Comparison of ENCODE assay signal across 1 cellular context in the genomic region with DNA sequence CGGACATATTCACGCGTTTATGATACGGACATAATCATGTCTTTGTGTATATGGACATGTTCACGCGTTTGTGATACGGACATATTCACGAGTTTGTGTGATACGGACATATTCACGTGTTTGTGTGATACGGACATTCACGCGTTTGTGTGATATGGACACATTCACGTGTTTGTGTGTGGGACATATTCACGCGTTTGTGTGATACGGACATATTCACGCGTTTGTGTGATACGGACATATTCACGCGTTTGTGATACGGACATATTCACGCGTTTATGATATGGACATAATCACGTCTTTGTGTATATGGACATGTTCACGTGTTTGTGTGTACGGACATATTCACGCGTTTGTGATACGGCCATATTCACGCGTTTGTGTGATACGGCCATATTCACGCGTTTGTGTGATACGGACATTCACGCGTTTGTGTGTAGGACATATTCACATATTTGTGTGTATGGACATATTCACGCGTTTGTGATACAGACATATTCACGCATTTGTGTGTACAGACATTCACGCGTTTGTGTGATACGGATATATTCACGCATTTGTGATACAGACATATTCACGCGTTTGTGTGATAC.
TF ChIP-seq lines count a peak whose summit lies in the region.

No MANE protein-coding gene starts in this region.

TF ChIP-seq in K562, 482 proteins besides CTCF, POLR2A, EP300 and RAD21 (continued from another document):
- TF ChIP-seq TGIF2 (CRISPR knock-in tag; IDR thresholded peaks at IDR 0.05) (no peak), NR4A1 (CRISPR knock-in tag; IDR thresholded peaks at IDR 0.05) (no peak), NR4A1 (tag; IDR thresholded peaks at IDR 0.05) (peak; percentile 73), MXD1 (CRISPR knock-in tag; IDR thresholded peaks at IDR 0.05; ENCODE audit: borderline replicate concordance, poor library complexity, severe bottlenecking) (peak; percentile 37), ZC3H11A (IDR thresholded peaks at IDR 0.05; ENCODE audit: low read depth, low read length) (no peak), OTX1 (CRISPR knock-in tag; IDR thresholded peaks at IDR 0.05) (0 out of 2 replicates have a peak, but pooled peaks have one; percentile 81), SMARCA4 (IDR thresholded peaks at IDR 0.05) (no peak), E2F3 (CRISPR knock-in tag; IDR thresholded peaks at IDR 0.05) (peak; percentile 53; the same call in 1 of the 2 replicates), MEIS2 (IDR thresholded peaks at IDR 0.05; ENCODE audit: partially characterized antibody) (no peak), MTA3 (IDR thresholded peaks at IDR 0.05; ENCODE audit: borderline replicate concordance) (no peak), SLC30A9 (CRISPR knock-in tag; IDR thresholded peaks at IDR 0.05) (peak; percentile 98), HMG20A (CRISPR knock-in tag; conservative IDR thresholded peaks at IDR 0.05) (no peak), FOXJ2 (tag; IDR thresholded peaks at IDR 0.05) (no peak), ZNF24 (IDR thresholded peaks at IDR 0.05) (no peak), SFPQ (IDR thresholded peaks at IDR 0.05; ENCODE audit: low read depth, low read length) (no peak), SP2 (IDR thresholded peaks at IDR 0.05; ENCODE audit: extremely low read depth, low read depth, low read length, poor library complexity, severe bottlenecking) (no peak), FOS (IDR thresholded peaks at IDR 0.05; ENCODE audit: extremely low read depth, insufficient read length) (no peak), CBX2 (IDR thresholded peaks at IDR 0.05; ENCODE audit: insufficient read depth, low read length, poor library complexity, severe bottlenecking) (no peak), EP400 (IDR thresholded peaks at IDR 0.05) (no peak), HNRNPLL (IDR thresholded peaks at IDR 0.05; ENCODE audit: low read depth, low read length, poor library complexity, severe bottlenecking) (no peak), ASH1L (IDR thresholded peaks at IDR 0.05; ENCODE audit: borderline replicate concordance, low read depth, partially characterized antibody) (no peak)
